ENCODE assay signal across 1 cellular context in the genomic region with DNA sequence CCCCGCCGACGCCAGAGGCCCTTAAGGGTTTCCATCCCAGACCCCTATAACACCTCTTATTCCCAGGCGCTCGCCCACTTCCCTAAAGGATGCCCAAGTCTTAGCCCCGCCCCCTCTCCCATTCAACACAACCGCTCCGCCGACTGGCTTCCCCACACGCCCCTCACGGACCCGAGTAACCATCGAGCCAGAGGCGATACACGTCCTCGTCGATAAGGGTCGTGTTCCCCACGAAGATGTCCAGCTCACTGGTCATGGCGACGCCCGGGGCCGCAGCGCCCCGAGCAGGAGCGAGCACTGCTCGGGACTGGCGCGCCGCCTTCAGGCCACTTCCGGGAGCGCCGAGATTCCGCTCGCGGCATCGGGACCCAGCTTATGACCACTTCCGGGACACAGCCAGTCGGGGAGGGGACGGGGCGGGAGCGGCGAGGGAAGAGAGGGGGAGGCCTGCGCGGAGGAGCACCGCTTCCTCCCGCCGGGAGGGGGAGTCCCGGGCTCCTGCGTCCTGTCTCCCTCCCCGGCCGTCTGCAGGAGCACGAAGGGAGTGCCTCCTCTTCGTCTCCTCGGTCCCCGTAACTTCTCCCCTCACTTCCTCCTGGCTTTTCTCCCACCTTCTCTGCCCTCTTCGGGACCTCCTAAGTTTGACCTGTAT.
TF ChIP-seq lines count a peak whose summit lies in the region.

A gene (minus strand): TSS at position 309 of the 652 bp plus-strand sequence. CDS start 53 bp downstream, at position 256.

TF ChIP-seq in GM12878, 131 proteins besides CTCF, POLR2A, EP300 and RAD21 (continued from another document and continues in another):
- TF ChIP-seq, protein P1, sequence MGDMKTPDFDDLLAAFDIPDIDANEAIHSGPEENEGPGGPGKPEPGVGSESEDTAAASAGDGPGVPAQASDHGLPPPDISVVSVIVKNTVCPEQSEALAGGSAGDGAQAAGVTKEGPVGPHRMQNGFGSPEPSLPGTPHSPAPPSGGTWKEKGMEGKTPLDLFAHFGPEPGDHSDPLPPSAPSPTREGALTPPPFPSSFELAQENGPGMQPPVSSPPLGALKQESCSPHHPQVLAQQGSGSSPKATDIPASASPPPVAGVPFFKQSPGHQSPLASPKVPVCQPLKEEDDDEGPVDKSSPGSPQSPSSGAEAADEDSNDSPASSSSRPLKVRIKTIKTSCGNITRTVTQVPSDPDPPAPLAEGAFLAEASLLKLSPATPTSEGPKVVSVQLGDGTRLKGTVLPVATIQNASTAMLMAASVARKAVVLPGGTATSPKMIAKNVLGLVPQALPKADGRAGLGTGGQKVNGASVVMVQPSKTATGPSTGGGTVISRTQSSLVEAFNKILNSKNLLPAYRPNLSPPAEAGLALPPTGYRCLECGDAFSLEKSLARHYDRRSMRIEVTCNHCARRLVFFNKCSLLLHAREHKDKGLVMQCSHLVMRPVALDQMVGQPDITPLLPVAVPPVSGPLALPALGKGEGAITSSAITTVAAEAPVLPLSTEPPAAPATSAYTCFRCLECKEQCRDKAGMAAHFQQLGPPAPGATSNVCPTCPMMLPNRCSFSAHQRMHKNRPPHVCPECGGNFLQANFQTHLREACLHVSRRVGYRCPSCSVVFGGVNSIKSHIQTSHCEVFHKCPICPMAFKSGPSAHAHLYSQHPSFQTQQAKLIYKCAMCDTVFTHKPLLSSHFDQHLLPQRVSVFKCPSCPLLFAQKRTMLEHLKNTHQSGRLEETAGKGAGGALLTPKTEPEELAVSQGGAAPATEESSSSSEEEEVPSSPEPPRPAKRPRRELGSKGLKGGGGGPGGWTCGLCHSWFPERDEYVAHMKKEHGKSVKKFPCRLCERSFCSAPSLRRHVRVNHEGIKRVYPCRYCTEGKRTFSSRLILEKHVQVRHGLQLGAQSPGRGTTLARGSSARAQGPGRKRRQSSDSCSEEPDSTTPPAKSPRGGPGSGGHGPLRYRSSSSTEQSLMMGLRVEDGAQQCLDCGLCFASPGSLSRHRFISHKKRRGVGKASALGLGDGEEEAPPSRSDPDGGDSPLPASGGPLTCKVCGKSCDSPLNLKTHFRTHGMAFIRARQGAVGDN (IDR thresholded peaks at IDR 0.05) = peak; percentile 73; the same call in 1 of the 2 replicates
- TF ChIP-seq, protein P2, sequence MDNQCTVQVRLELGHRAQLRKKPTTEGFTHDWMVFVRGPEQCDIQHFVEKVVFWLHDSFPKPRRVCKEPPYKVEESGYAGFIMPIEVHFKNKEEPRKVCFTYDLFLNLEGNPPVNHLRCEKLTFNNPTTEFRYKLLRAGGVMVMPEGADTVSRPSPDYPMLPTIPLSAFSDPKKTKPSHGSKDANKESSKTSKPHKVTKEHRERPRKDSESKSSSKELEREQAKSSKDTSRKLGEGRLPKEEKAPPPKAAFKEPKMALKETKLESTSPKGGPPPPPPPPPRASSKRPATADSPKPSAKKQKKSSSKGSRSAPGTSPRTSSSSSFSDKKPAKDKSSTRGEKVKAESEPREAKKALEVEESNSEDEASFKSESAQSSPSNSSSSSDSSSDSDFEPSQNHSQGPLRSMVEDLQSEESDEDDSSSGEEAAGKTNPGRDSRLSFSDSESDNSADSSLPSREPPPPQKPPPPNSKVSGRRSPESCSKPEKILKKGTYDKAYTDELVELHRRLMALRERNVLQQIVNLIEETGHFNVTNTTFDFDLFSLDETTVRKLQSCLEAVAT (IDR thresholded peaks at IDR 0.05) = peak; percentile 77
- TF ChIP-seq DPF2 (IDR thresholded peaks at IDR 0.05) (0 out of 2 replicates have a peak, but pooled peaks have one; percentile 44), NFXL1 (IDR thresholded peaks at IDR 0.05; ENCODE audit: borderline replicate concordance) (no peak; the same call in 1 of the 2 replicates), KDM1A (IDR thresholded peaks at IDR 0.05; ENCODE audit: borderline replicate concordance) (no peak), NBN (IDR thresholded peaks at IDR 0.05) (peak; percentile 86), IKZF2 (IDR thresholded peaks at IDR 0.05) (peak; percentile 69 to 76; a peak in 3 of 4 replicates), ETV6 (conservative IDR thresholded peaks at IDR 0.05 in 1 of 2, IDR thresholded peaks at IDR 0.05 in 1 of 2; ENCODE audit: borderline replicate concordance in 1 of 2, low read depth in 1 of 2) (peak in 1 of 2 experiments; percentile 29; a peak in 2 of 4 replicates), KAT2A (conservative IDR thresholded peaks at IDR 0.05; ENCODE audit: control insufficient read depth, low read depth, low read length) (no peak), POLR2AphosphoS2 (IDR thresholded peaks at IDR 0.05; ENCODE audit: low read depth, low read length) (peak; percentile 87), FOXM1 (IDR thresholded peaks at IDR 0.05; ENCODE audit: low read depth, low read length) (no peak), FOS (IDR thresholded peaks at IDR 0.05; ENCODE audit: borderline replicate concordance, extremely low read depth, insufficient read length) (no peak), MYB (IDR thresholded peaks at IDR 0.05; ENCODE audit: borderline replicate concordance, low read depth, low read length) (no peak), ZNF622 (IDR thresholded peaks at IDR 0.05) (no peak), JUNB (IDR thresholded peaks at IDR 0.05) (no peak), EGR1 (IDR thresholded peaks at IDR 0.05; ENCODE audit: borderline replicate concordance in 1 of 2, low read depth in 2 of 2, low read length in 2 of 2) (peak in 1 of 2 experiments; percentile 46; a peak in 1 of 3 replicates), ZNF24 (IDR thresholded peaks at IDR 0.05) (no peak), ZNF384 (IDR thresholded peaks at IDR 0.05; ENCODE audit: borderline replicate concordance, low read depth, low read length) (no peak), PAX5 (IDR thresholded peaks at IDR 0.05; ENCODE audit: borderline replicate concordance, low read depth, low read length) (no peak), IKZF1 (conservative IDR thresholded peaks at IDR 0.05) (peak; percentile 88), STAT3 (IDR thresholded peaks at IDR 0.05; ENCODE audit: low read depth, low read length) (no peak), GATAD2B (conservative IDR thresholded peaks at IDR 0.05; ENCODE audit: low read depth) (0 out of 2 replicates have a peak, but pooled peaks have one; percentile 67), SMAD5 (IDR thresholded peaks at IDR 0.05; ENCODE audit: low read depth) (no peak; the same call in 1 of the 2 replicates), TCF12 (IDR thresholded peaks at IDR 0.05; ENCODE audit: low read depth, low read length) (peak; percentile 62; the same call in 1 of the 2 replicates), ASH2L (IDR thresholded peaks at IDR 0.05; ENCODE audit: borderline replicate concordance, low read depth) (no peak), IRF4 (IDR thresholded peaks at IDR 0.05; ENCODE audit: low read depth, low read length) (no peak), ATF7 (IDR thresholded peaks at IDR 0.05; ENCODE audit: low read depth) (peak; percentile 32; the same call in 1 of the 2 replicates), SMC3 (IDR thresholded peaks at IDR 0.05; ENCODE audit: borderline replicate concordance, low read length) (peak; percentile 32), MTA3 (IDR thresholded peaks at IDR 0.05; ENCODE audit: borderline replicate concordance, low read length) (no peak), SREBF2 (IDR thresholded peaks at IDR 0.05; ENCODE audit: low read length) (no peak), CEBPB (IDR thresholded peaks at IDR 0.05; ENCODE audit: borderline replicate concordance in 1 of 2, low read depth in 2 of 2, low read length in 2 of 2) (no peak), CREM (IDR thresholded peaks at IDR 0.05; ENCODE audit: low read depth) (peak; percentile 91), RBBP5 (conservative IDR thresholded peaks at IDR 0.05) (no peak), KLF5 (IDR thresholded peaks at IDR 0.05; ENCODE audit: partially characterized antibody) (peak; percentile 36), NFYA (IDR thresholded peaks at IDR 0.05; ENCODE audit: borderline replicate concordance, low read depth, low read length) (no peak), ZSCAN29 (IDR thresholded peaks at IDR 0.05) (no peak), NR2C1 (IDR thresholded peaks at IDR 0.05) (peak; percentile 80)
- TF ChIP-seq, protein P3, sequence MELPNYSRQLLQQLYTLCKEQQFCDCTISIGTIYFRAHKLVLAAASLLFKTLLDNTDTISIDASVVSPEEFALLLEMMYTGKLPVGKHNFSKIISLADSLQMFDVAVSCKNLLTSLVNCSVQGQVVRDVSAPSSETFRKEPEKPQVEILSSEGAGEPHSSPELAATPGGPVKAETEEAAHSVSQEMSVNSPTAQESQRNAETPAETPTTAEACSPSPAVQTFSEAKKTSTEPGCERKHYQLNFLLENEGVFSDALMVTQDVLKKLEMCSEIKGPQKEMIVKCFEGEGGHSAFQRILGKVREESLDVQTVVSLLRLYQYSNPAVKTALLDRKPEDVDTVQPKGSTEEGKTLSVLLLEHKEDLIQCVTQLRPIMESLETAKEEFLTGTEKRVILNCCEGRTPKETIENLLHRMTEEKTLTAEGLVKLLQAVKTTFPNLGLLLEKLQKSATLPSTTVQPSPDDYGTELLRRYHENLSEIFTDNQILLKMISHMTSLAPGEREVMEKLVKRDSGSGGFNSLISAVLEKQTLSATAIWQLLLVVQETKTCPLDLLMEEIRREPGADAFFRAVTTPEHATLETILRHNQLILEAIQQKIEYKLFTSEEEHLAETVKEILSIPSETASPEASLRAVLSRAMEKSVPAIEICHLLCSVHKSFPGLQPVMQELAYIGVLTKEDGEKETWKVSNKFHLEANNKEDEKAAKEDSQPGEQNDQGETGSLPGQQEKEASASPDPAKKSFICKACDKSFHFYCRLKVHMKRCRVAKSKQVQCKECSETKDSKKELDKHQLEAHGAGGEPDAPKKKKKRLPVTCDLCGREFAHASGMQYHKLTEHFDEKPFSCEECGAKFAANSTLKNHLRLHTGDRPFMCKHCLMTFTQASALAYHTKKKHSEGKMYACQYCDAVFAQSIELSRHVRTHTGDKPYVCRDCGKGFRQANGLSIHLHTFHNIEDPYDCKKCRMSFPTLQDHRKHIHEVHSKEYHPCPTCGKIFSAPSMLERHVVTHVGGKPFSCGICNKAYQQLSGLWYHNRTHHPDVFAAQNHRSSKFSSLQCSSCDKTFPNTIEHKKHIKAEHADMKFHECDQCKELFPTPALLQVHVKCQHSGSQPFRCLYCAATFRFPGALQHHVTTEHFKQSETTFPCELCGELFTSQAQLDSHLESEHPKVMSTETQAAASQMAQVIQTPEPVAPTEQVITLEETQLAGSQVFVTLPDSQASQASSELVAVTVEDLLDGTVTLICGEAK (IDR thresholded peaks at IDR 0.05; ENCODE audit: borderline replicate concordance) = peak; percentile 92
- TF ChIP-seq, protein P4, sequence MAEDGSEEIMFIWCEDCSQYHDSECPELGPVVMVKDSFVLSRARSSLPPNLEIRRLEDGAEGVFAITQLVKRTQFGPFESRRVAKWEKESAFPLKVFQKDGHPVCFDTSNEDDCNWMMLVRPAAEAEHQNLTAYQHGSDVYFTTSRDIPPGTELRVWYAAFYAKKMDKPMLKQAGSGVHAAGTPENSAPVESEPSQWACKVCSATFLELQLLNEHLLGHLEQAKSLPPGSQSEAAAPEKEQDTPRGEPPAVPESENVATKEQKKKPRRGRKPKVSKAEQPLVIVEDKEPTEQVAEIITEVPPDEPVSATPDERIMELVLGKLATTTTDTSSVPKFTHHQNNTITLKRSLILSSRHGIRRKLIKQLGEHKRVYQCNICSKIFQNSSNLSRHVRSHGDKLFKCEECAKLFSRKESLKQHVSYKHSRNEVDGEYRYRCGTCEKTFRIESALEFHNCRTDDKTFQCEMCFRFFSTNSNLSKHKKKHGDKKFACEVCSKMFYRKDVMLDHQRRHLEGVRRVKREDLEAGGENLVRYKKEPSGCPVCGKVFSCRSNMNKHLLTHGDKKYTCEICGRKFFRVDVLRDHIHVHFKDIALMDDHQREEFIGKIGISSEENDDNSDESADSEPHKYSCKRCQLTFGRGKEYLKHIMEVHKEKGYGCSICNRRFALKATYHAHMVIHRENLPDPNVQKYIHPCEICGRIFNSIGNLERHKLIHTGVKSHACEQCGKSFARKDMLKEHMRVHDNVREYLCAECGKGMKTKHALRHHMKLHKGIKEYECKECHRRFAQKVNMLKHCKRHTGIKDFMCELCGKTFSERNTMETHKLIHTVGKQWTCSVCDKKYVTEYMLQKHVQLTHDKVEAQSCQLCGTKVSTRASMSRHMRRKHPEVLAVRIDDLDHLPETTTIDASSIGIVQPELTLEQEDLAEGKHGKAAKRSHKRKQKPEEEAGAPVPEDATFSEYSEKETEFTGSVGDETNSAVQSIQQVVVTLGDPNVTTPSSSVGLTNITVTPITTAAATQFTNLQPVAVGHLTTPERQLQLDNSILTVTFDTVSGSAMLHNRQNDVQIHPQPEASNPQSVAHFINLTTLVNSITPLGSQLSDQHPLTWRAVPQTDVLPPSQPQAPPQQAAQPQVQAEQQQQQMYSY (CRISPR knock-in tag; IDR thresholded peaks at IDR 0.05) = no peak
- TF ChIP-seq, protein P5, sequence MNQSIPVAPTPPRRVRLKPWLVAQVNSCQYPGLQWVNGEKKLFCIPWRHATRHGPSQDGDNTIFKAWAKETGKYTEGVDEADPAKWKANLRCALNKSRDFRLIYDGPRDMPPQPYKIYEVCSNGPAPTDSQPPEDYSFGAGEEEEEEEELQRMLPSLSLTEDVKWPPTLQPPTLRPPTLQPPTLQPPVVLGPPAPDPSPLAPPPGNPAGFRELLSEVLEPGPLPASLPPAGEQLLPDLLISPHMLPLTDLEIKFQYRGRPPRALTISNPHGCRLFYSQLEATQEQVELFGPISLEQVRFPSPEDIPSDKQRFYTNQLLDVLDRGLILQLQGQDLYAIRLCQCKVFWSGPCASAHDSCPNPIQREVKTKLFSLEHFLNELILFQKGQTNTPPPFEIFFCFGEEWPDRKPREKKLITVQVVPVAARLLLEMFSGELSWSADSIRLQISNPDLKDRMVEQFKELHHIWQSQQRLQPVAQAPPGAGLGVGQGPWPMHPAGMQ (IDR thresholded peaks at IDR 0.05; ENCODE audit: borderline replicate concordance) = no peak
- TF ChIP-seq, protein P6, sequence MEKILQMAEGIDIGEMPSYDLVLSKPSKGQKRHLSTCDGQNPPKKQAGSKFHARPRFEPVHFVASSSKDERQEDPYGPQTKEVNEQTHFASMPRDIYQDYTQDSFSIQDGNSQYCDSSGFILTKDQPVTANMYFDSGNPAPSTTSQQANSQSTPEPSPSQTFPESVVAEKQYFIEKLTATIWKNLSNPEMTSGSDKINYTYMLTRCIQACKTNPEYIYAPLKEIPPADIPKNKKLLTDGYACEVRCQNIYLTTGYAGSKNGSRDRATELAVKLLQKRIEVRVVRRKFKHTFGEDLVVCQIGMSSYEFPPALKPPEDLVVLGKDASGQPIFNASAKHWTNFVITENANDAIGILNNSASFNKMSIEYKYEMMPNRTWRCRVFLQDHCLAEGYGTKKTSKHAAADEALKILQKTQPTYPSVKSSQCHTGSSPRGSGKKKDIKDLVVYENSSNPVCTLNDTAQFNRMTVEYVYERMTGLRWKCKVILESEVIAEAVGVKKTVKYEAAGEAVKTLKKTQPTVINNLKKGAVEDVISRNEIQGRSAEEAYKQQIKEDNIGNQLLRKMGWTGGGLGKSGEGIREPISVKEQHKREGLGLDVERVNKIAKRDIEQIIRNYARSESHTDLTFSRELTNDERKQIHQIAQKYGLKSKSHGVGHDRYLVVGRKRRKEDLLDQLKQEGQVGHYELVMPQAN (conservative IDR thresholded peaks at IDR 0.05) = peak; percentile 86; the same call in 1 of the 2 replicates
